ENCODE assay signal across 11 cellular contexts in genomic region chr1:55276671-55277376, GRCh38.
DNase-seq lines count a peak whose midpoint lies in the region; ATAC-seq, FAIRE-seq and TF ChIP-seq lines count a peak whose summit lies in the region.
"Had no signal": no experiment of that assay in that cellular context is flagged by ENCODE, and none has a peak within 500 bp of the region (broad histone marks: within the 10 kb centered on the region; RNA-seq: fewer than 3 reads in every experiment).

No MANE protein-coding gene starts in this region.

- TF ChIP-seq CTCF in A549 (IDR thresholded peaks at IDR 0.05) = no peak

- TF ChIP-seq RAD21 in A549 (conservative IDR thresholded peaks at IDR 0.05 in 1 of 2, IDR thresholded peaks at IDR 0.05 in 1 of 2) (no peak), Ishikawa (IDR thresholded peaks at IDR 0.05; ENCODE audit: low read depth) (no peak)

- H3K4me2 ChIP-seq in A549 = peak overlapping the region; percentile 49; the same call in 2 of the 3 replicates

- intact Hi-C loops in dendritic cell treated with granulocyte-macrophage colony-stimulating factor and Interleukin-4, amounts not matched to agents 40 ng/mL and 50 ng/mL, for 4 days (cut with micrococcal nuclease) = loop anchor here (1.0 to 2.0 kb wide), 2 partner anchors 62 to 137 kb away; partner anchors contain the start of gene USP24

- no peak; a peak in 1 of 6 replicates for ATAC-seq in A549
- no peak for ATAC-seq in GM19455 (IDR thresholded peaks at IDR 0.05; ENCODE audit: unreplicated experiment)
- no peak for ATAC-seq in GM21786 (IDR thresholded peaks at IDR 0.05; ENCODE audit: unreplicated experiment)
- ATAC-seq in esophagus mucosa = no peak

- H3K4me3 Mint-ChIP-seq in dendritic cell treated with granulocyte-macrophage colony-stimulating factor and Interleukin-4, amounts not matched to agents 40 ng/mL and 50 ng/mL, for 4 days = no peak overlapping the region
- H3K4me3 Mint-ChIP-seq: H9 had no signal

- no peak for TF ChIP-seq POLR2A in A549 (IDR thresholded peaks at IDR 0.05; ENCODE audit: low read length)

- H3K4me3 ChIP-seq in A549 = no peak overlapping the region

- no peaks in the 10 kb centered on the region for H3K9me3 Mint-ChIP-seq in dendritic cell treated with granulocyte-macrophage colony-stimulating factor and Interleukin-4, amounts not matched to agents 40 ng/mL and 50 ng/mL, for 4 days
- H3K9me3 Mint-ChIP-seq: H9 had no signal

- POLR2A ChIA-PET in A549 (lab: Yijun Ruan, JAX) = no interaction called here

- WGBS in A549 (ENCODE audit: missing lambda C conversion rate) = 90% methylated on average over 8 of the region's 8 CpGs

- H3K4me1 ChIP-seq in A549 = peaks cover 8% of the 10 kb centered on the region; the same call in 2 of the 3 replicates

- TF ChIP-seq EP300 in A549 (IDR thresholded peaks at IDR 0.05) (no peak), Ishikawa (IDR thresholded peaks at IDR 0.05; ENCODE audit: borderline replicate concordance) (no peak)

- CTCF ChIA-PET in A549 (lab: Yijun Ruan, JAX) = interaction anchor here (0.6 to 4.3 kb wide), 19 partner anchors 11 to 1301 kb away, joined by 3 to 20 read pairs (median 4); no protein-coding TSS in a partner anchor

- peak overlapping the region; percentile 68 for H3K27ac Mint-ChIP-seq in dendritic cell treated with granulocyte-macrophage colony-stimulating factor and Interleukin-4, amounts not matched to agents 40 ng/mL and 50 ng/mL, for 4 days
- H3K27ac Mint-ChIP-seq: H9 had no signal

- H3K27me3 Mint-ChIP-seq in dendritic cell treated with granulocyte-macrophage colony-stimulating factor and Interleukin-4, amounts not matched to agents 40 ng/mL and 50 ng/mL, for 4 days = peaks cover 14% of the 10 kb centered on the region

- H3K27ac ChIP-seq in A549 = peak overlapping the region in 1 of 2 experiments; percentile 79; a peak in 3 of 6 replicates

- H3K4me1 Mint-ChIP-seq in dendritic cell treated with granulocyte-macrophage colony-stimulating factor and Interleukin-4, amounts not matched to agents 40 ng/mL and 50 ng/mL, for 4 days (ENCODE audit: low read depth) = peaks cover 26% of the 10 kb centered on the region

- FAIRE-seq in A549 (lab: Jason Lieb, UNC) = no peak
- FAIRE-seq: bronchial epithelial cell, kidney had no signal

- DNase-seq in A549 (ENCODE audit: low read depth in 1 of 2, low spot score in 1 of 2) = no peak
- DNase-seq in occipital lobe (lab: John Stamatoyannopoulos, UW) = peak; percentile 4
- no peak for DNase-seq in GOT3 (lab: John Stamatoyannopoulos, UW)

- H3K9me3 ChIP-seq in A549 = no peaks in the 10 kb centered on the region

- no peaks in the 10 kb centered on the region for H3K36me3 Mint-ChIP-seq in dendritic cell treated with granulocyte-macrophage colony-stimulating factor and Interleukin-4, amounts not matched to agents 40 ng/mL and 50 ng/mL, for 4 days (ENCODE audit: low read depth)

TF ChIP-seq in A549, 52 proteins besides CTCF, POLR2A, EP300 and RAD21:
- TF ChIP-seq ZC3H11A (IDR thresholded peaks at IDR 0.05) (no peak), CEBPB (IDR thresholded peaks at IDR 0.05) (0 out of 4 replicates have a peak, but pooled peaks of 1 of the 2 experiments have one; percentile 33)
TF ChIP-seq in A549: peak in this region for 1.

TF ChIP-seq in Ishikawa, 13 proteins besides CTCF, POLR2A, EP300 and RAD21:
- TF ChIP-seq TCF12 (IDR thresholded peaks at IDR 0.05; ENCODE audit: low read depth) (no peak), CEBPB (IDR thresholded peaks at IDR 0.05) (peak; percentile 60)
TF ChIP-seq in Ishikawa: peak in this region for 1.
